8 cellular contexts compared by ENCODE assay signal in the genomic region with DNA sequence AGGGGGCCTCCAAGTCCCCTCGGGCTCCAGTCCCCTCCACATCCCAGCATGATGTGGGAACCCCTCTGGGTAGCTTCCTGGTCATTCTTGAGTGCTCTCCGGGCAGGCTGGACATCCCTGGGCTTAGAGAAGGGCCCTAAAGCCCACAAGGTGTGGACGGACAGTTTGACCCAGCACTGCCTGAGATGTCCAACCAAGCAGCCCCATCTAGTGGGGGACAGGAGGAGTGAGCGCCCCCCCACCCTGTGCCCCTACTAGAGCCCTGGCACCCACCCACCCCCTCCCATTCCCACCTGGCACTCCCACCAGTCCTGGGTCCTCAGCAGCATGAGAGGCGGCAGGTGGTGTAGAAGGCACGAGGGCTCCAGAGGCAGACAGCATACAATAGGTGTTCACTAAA. TPM values are rescaled to one million over a fixed set of nuclear protein-coding genes. Genes with fewer than 3 reads are reported as not detected.
A peak's percentile ranks its signal among the peaks of the same experiment; 100 is the strongest.
DNase-seq lines count a peak whose midpoint lies in the region; ATAC-seq and TF ChIP-seq lines count a peak whose summit lies in the region.
"Had no signal": no experiment of that assay in that cellular context is flagged by ENCODE, and none has a peak within 500 bp of the region (broad histone marks: within the 10 kb centered on the region; RNA-seq: fewer than 3 reads in every experiment).

No MANE protein-coding gene starts in this region.

- H3K9me3 ChIP-seq in OCI-LY3 (ENCODE audit: insufficient read depth, low read length): no peaks in the 10 kb centered on the region
- H3K9me3 ChIP-seq in smooth muscle cell (replicated peaks; ENCODE audit: low read depth): no peaks in the 10 kb centered on the region

- in situ Hi-C loops in G401 (cut with HindIII; ENCODE audit: low sequenced_read_pairs): no loop called here

- DNase-seq in GM12864 (ENCODE audit: low read depth) (no peak), foreskin fibroblast (peak; percentile 26 to 68), smooth muscle cell (lab: John Stamatoyannopoulos, UW; ENCODE audit: unreplicated experiment) (no peak), G401 (ENCODE audit: low spot score) (no peak), NCI-H2029 treated with DMSO at 0.1 percent for 48 hours (lab: John Stamatoyannopoulos, UW) (no peak)
- DNase-seq: activated gamma-delta T cell treated with Interleukin-2 at 50 U/mL for 16 hours had no signal

- H2AFZ ChIP-seq in OCI-LY3 (ENCODE audit: low read depth, low read length): no peak overlapping the region
- no peak overlapping the region for H2AFZ ChIP-seq in smooth muscle cell (ENCODE audit: low read depth)

- no peak overlapping the region for H3K4me3 ChIP-seq in GM12864 (ENCODE audit: low read depth, low read length)
- H3K4me3 ChIP-seq in OCI-LY3 (ENCODE audit: low read length): no peak overlapping the region
- no peak overlapping the region for H3K4me3 ChIP-seq in foreskin fibroblast (ENCODE audit: low read depth in 1 of 2, low read length in 2 of 2)
- H3K4me3 ChIP-seq in smooth muscle cell: no peak overlapping the region

- 0 out of 2 replicates have a peak, but pooled peaks cover 4% of the 10 kb centered on the region for H3K27me3 ChIP-seq in OCI-LY3 (ENCODE audit: low read depth, low read length)
- H3K27me3 ChIP-seq in smooth muscle cell (ENCODE audit: low read depth): no peaks in the 10 kb centered on the region

- peak; percentile 26 for TF ChIP-seq CTCF in GM12864 (IDR thresholded peaks at IDR 0.05; ENCODE audit: low read depth, low read length, missing control alignments)
- TF ChIP-seq CTCF in OCI-LY3 (IDR thresholded peaks at IDR 0.05; ENCODE audit: low read depth, low read length): peak; percentile 28; the same call in 1 of the 2 replicates
- TF ChIP-seq CTCF in foreskin fibroblast (IDR thresholded peaks at IDR 0.05; ENCODE audit: low read depth, low read length): peak; percentile 23
- peak; percentile 38 for TF ChIP-seq CTCF in smooth muscle cell (IDR thresholded peaks at IDR 0.05; ENCODE audit: borderline replicate concordance, insufficient read depth, poor library complexity, severe bottlenecking)

- H3K4me1 ChIP-seq in OCI-LY3 (ENCODE audit: low read length) (no peaks in the 10 kb centered on the region), smooth muscle cell (ENCODE audit: low read depth) (peaks cover 16% of the 10 kb centered on the region)

- H3K79me2 ChIP-seq in OCI-LY3 (ENCODE audit: low read length) (no peaks in the 10 kb centered on the region), smooth muscle cell (ENCODE audit: low read depth) (no peaks in the 10 kb centered on the region)

- WGBS in smooth muscle cell (ENCODE audit: low lambda C conversion rate): 85% methylated on average over 5 of the region's 6 CpGs

- H3K27ac ChIP-seq in OCI-LY3 (ENCODE audit: low read length): no peak overlapping the region
- H3K27ac ChIP-seq in smooth muscle cell (ENCODE audit: low read depth): peak overlapping the region; percentile 94

- H3K9ac ChIP-seq in OCI-LY3 (ENCODE audit: low read length): no peak overlapping the region
- H3K9ac ChIP-seq in smooth muscle cell (ENCODE audit: low read depth): no peak overlapping the region

- H3K4me2 ChIP-seq in OCI-LY3 (ENCODE audit: low read length): no peak overlapping the region
- H3K4me2 ChIP-seq in smooth muscle cell: no peak overlapping the region

- no peak for ATAC-seq in GM19397 (IDR thresholded peaks at IDR 0.05; ENCODE audit: unreplicated experiment)

- no peaks in the 10 kb centered on the region for H3K36me3 ChIP-seq in OCI-LY3 (replicated peaks; ENCODE audit: low read depth, low read length)
- no peaks in the 10 kb centered on the region for H3K36me3 ChIP-seq in smooth muscle cell (ENCODE audit: low read depth)

- no peaks in the 10 kb centered on the region for H4K20me1 ChIP-seq in OCI-LY3 (ENCODE audit: insufficient read depth, low read length)
- H4K20me1 ChIP-seq in smooth muscle cell (ENCODE audit: low read depth): no peaks in the 10 kb centered on the region

- peaks cover 12% of the 10 kb centered on the region for H3F3A ChIP-seq in smooth muscle cell (ENCODE audit: low read depth)

RNA-seq across cellular contexts. Expression of gene CYP27C1, which starts 45.9 kb away (rescaled TPM):
- 1.1 and 2.0 TPM in 2 replicates for total RNA-seq in smooth muscle cell
- 3.8 and 5.0 TPM in 2 replicates for polyA plus RNA-seq in smooth muscle cell
- total RNA-seq in G401 (2014; rRNA removed; shearing (Covaris generic)): 1.0 and 4.4 TPM in 2 replicates

Comparison
In these comparisons a context has a peak if more than half of its experiments do, and no peak if none do; other contexts are left out.
1. DNase-seq: peak in foreskin fibroblast (2 of 2); none in GM12864 (single experiment), smooth muscle cell (single experiment), G401 (single experiment) and NCI-H2029 treated with DMSO at 0.1 percent for 48 hours (single experiment).
2. Peak in every context shown above with its lines, with median percentiles within 50 percentile points of each other: CTCF ChIP-seq.